5 cellular contexts compared by ENCODE assay signal in genomic region chr4:21856301-21856700, GRCh38.
"Had no signal": no experiment of that assay in that cellular context is flagged by ENCODE, and none has a peak within 500 bp of the region (broad histone marks: within the 10 kb centered on the region; RNA-seq: fewer than 3 reads in every experiment).

No MANE protein-coding gene starts in this region.

- DNase-seq: H9, HCEC 1CT, IMR-90 had no signal

- H3K4me2 ChIP-seq: GM23338 had no signal

- H3K4me3 ChIP-seq: GM23338, K562 had no signal

- H2AFZ ChIP-seq: GM23338 had no signal

- ATAC-seq: GM23338, K562 had no signal
